Comparison of ENCODE assay signal across 8 cellular contexts in genomic region chr6:108782231-108783041, GRCh38.
DNase-seq lines count a peak whose midpoint lies in the region; ATAC-seq and TF ChIP-seq lines count a peak whose summit lies in the region.

No MANE protein-coding gene starts in this region.

- H3K27ac ChIP-seq in DOHH2 (ENCODE audit: low read depth, low read length), result no peak overlapping the region
- H3K27ac ChIP-seq in mesendoderm (ENCODE audit: low read depth, low read length), result no peak overlapping the region

- no peak overlapping the region for H3K4me3 ChIP-seq in DOHH2 (ENCODE audit: low read length)
- peak overlapping the region; percentile 82 for H3K4me3 ChIP-seq in endocrine pancreas (ENCODE audit: control insufficient read depth, insufficient read depth, low read length)
- H3K4me3 ChIP-seq in mesendoderm (ENCODE audit: low read length), result peak overlapping the region; percentile 19

- H4K20me1 ChIP-seq in DOHH2 (ENCODE audit: control insufficient read depth, insufficient read depth, low read depth, low read length), result no peaks in the 10 kb centered on the region

- H4K8ac ChIP-seq in mesendoderm (ENCODE audit: low read depth, low read length), result no peak overlapping the region

- H3F3A ChIP-seq in DOHH2 (ENCODE audit: control insufficient read depth, insufficient read depth), result no peaks in the 10 kb centered on the region

- H3K79me1 ChIP-seq in mesendoderm (ENCODE audit: low read length), result no peaks in the 10 kb centered on the region

- no peak overlapping the region for H3K4ac ChIP-seq in mesendoderm (ENCODE audit: low read depth, low read length)

- no peak overlapping the region for H2AK5ac ChIP-seq in mesendoderm (ENCODE audit: low read length)

- H3K4me2 ChIP-seq in DOHH2 (ENCODE audit: low read length) (0 out of 2 replicates have a peak overlapping the region, but pooled peaks have one; percentile 17), mesendoderm (ENCODE audit: low read length) (peak overlapping the region; percentile 85)

- H3K18ac ChIP-seq in mesendoderm (ENCODE audit: low read length), result no peak overlapping the region

- ATAC-seq in HG03135 (IDR thresholded peaks at IDR 0.05; ENCODE audit: unreplicated experiment), result peak; percentile 55
- no peak for ATAC-seq in GM18520 (IDR thresholded peaks at IDR 0.05; ENCODE audit: unreplicated experiment)

- H4K5ac ChIP-seq in mesendoderm (ENCODE audit: low read length), result no peak overlapping the region

- H2BK120ac ChIP-seq in mesendoderm (ENCODE audit: low read depth, low read length), result no peak overlapping the region

- H3K9me3 ChIP-seq in DOHH2 (ENCODE audit: control insufficient read depth, insufficient read depth, low read length) (no peaks in the 10 kb centered on the region), endocrine pancreas (ENCODE audit: control insufficient read depth, low read length) (no peaks in the 10 kb centered on the region)

- no peak overlapping the region for H3K9ac ChIP-seq in endocrine pancreas (ENCODE audit: control insufficient read depth, insufficient read depth, low read length)
- peak overlapping the region; percentile 58 for H3K9ac ChIP-seq in mesendoderm (ENCODE audit: low read length)

- H3K4me1 ChIP-seq in DOHH2 (ENCODE audit: control insufficient read depth, low read length) (peaks cover 17% of the 10 kb centered on the region), endocrine pancreas (ENCODE audit: control insufficient read depth, insufficient read depth, low read length) (no peaks in the 10 kb centered on the region), mesendoderm (ENCODE audit: control insufficient read depth, low read depth, low read length) (peaks cover 6% of the 10 kb centered on the region)

- H3K36me3 ChIP-seq in DOHH2 (ENCODE audit: control insufficient read depth, low read length), result no peaks in the 10 kb centered on the region
- no peaks in the 10 kb centered on the region for H3K36me3 ChIP-seq in endocrine pancreas (ENCODE audit: control insufficient read depth, insufficient read depth, low read length)
- no peaks in the 10 kb centered on the region for H3K36me3 ChIP-seq in mesendoderm (ENCODE audit: control insufficient read depth, insufficient read depth, low read length)

- H2BK5ac ChIP-seq in mesendoderm (ENCODE audit: low read length), result no peak overlapping the region

- no peak overlapping the region for H3K23ac ChIP-seq in mesendoderm (ENCODE audit: low read length)

- peak; percentile 76 for TF ChIP-seq CTCF in DOHH2 (IDR thresholded peaks at IDR 0.05; ENCODE audit: low read depth, low read length, poor library complexity, severe bottlenecking)

- DNase-seq in NCI-H82 treated with DMSO at 0.1 percent for 48 hours (lab: John Stamatoyannopoulos, UW; ENCODE audit: unreplicated experiment) (peak; percentile 26), mesendoderm (peak; percentile 91)
- DNase-seq in activated CD8-positive, alpha-beta memory T cell treated with anti-CD3 and anti-CD28 coated beads for 48 hours (ENCODE audit: low read depth in 2 of 3, low spot score in 2 of 3), result peak; percentile 23 to 47 (median 36)
- DNase-seq in stimulated activated CD8-positive, alpha-beta memory T cell treated with anti-CD3 and anti-CD28 coated beads, Interleukin-12 subunit alpha, Interleukin-12 subunit beta, amount 100 ng/mL, for 1 hour (ENCODE audit: low read depth), result peak; percentile 64

- H3K27me3 ChIP-seq in DOHH2 (ENCODE audit: control insufficient read depth, low read length) (peaks cover 31% of the 10 kb centered on the region), endocrine pancreas (ENCODE audit: control insufficient read depth, insufficient read depth, low read length) (no peaks in the 10 kb centered on the region), mesendoderm (ENCODE audit: insufficient read depth, low read length, poor library complexity) (no peaks in the 10 kb centered on the region)

- H3K56ac ChIP-seq in mesendoderm (ENCODE audit: low read length), result peak overlapping the region; percentile 67

- H2BK15ac ChIP-seq in mesendoderm (replicated peaks; ENCODE audit: low read depth), result no peak overlapping the region

- no peaks in the 10 kb centered on the region for H3K79me2 ChIP-seq in DOHH2 (ENCODE audit: control insufficient read depth, low read length)
- no peaks in the 10 kb centered on the region for H3K79me2 ChIP-seq in mesendoderm (ENCODE audit: control insufficient read depth, insufficient read depth, low read length)

- no CpG with 5 or more reads among the region's 21 CpGs for WGBS in mesendoderm (ENCODE audit: extremely low coverage, insufficient coverage, low lambda C conversion rate)

- no peaks in the 10 kb centered on the region for H3K9me2 ChIP-seq in DOHH2 (replicated peaks; ENCODE audit: control insufficient read depth, low read length)

Comparison
In these comparisons a context has a peak if more than half of its experiments do, and no peak if none do; other contexts are left out.
1. DNase-seq: peak in every context shown above with its lines; median percentile 91 in mesendoderm; 64 in stimulated activated CD8-positive, alpha-beta memory T cell treated with anti-CD3 and anti-CD28 coated beads, Interleukin-12 subunit alpha, Interleukin-12 subunit beta, amount 100 ng/mL, for 1 hour; 36 in activated CD8-positive, alpha-beta memory T cell treated with anti-CD3 and anti-CD28 coated beads for 48 hours; 26 in NCI-H82 treated with DMSO at 0.1 percent for 48 hours.